ENCODE assay signal across 13 cellular contexts in genomic region chr2:172558372-172558771, GRCh38. TPM values are rescaled to one million over a fixed set of nuclear protein-coding genes. Genes with fewer than 3 reads are reported as not detected.
DNase-seq lines count a peak whose midpoint lies in the region; ATAC-seq, FAIRE-seq and TF ChIP-seq lines count a peak whose summit lies in the region.
"Had no signal": no experiment of that assay in that cellular context is flagged by ENCODE, and none has a peak within 500 bp of the region (broad histone marks: within the 10 kb centered on the region; RNA-seq: fewer than 3 reads in every experiment).

No MANE protein-coding gene starts in this region.

- H3K4me3 ChIP-seq in MM.1S (ENCODE audit: low read length) (peak overlapping the region; percentile 86), GM12878 (peak overlapping the region; percentile 69)
- H3K4me3 ChIP-seq: right atrium auricular region, tibial nerve had no signal

- CTCF ChIA-PET in activated naive CD4-positive, alpha-beta T cell treated with anti-CD3 and anti-CD28 coated beads, Interleukin-2, amount 10 ng/mL, durations not matched to agents 7 days and 5 days (lab: Charles Lee) = interaction anchor here (0.6 kb wide), 1 partner anchor 153 kb away, joined by 4 read pairs; no protein-coding TSS in a partner anchor
- CTCF ChIA-PET in GM12878 (lab: Yijun Ruan, JAX) = no interaction called here

- TF ChIP-seq POLR2A in GM12878 (IDR thresholded peaks at IDR 0.05; ENCODE audit: low read depth, low read length) = no peak

- SMC1A ChIA-PET in GM12878 (lab: Charles Lee; ENCODE audit: uncharacterized antibody, unreplicated experiment) = interaction anchor here (1.8 kb wide), 1 partner anchor 39 kb away, joined by 3 read pairs; no protein-coding TSS in a partner anchor

- intact Hi-C loops in GM12878 (cut with micrococcal nuclease; ENCODE audit: unreplicated experiment) = no loop called here

- H3K9me2 ChIP-seq in MM.1S (replicated peaks; ENCODE audit: insufficient read depth, low read length) = no peaks in the 10 kb centered on the region

- H3K27ac Mint-ChIP-seq in activated naive CD4-positive, alpha-beta T cell treated with anti-CD3 and anti-CD28 coated beads, Interleukin-2, amount 10 ng/mL, durations not matched to agents 7 days and 5 days = no peak overlapping the region
- no peak overlapping the region for H3K27ac Mint-ChIP-seq in activated naive CD4-positive, alpha-beta T cell treated with anti-CD3 and anti-CD28 coated beads, Interleukin-2, amount 50 U/mL, for 72 hours
- H3K27ac Mint-ChIP-seq in stimulated activated effector memory CD8-positive, alpha-beta T cell treated with anti-CD3 and anti-CD28 coated beads, Interleukin-12 subunit alpha, Interleukin-12 subunit beta, amount 100 ng/mL, for 72 hours = no peak overlapping the region

- ATAC-seq in activated naive CD4-positive, alpha-beta T cell treated with anti-CD3 and anti-CD28 coated beads, Interleukin-2, amount 50 U/mL, for 72 hours = no peak
- ATAC-seq in GM12878 (no peak), HG02763 (IDR thresholded peaks at IDR 0.05; ENCODE audit: unreplicated experiment) (no peak), HG02623 (IDR thresholded peaks at IDR 0.05; ENCODE audit: unreplicated experiment) (no peak)
- no peak for ATAC-seq in stimulated activated effector memory CD8-positive, alpha-beta T cell treated with anti-CD3 and anti-CD28 coated beads, Interleukin-12 subunit alpha, Interleukin-12 subunit beta, amount 100 ng/mL, for 72 hours
- ATAC-seq: Right ventricle myocardium inferior had no signal

- POLR2A ChIA-PET in GM12878 (lab: Charles Lee) = interaction anchor here (0.7 kb wide), 1 partner anchor 28 kb away, joined by 3 read pairs; no protein-coding TSS in a partner anchor

- WGBS in GM12878 (ENCODE audit: insufficient coverage, insufficient replicate concordance, low lambda C conversion rate, missing lambda C conversion rate) = 84% methylated on average over 5 of the region's 5 CpGs

- peaks cover 9% of the 10 kb centered on the region; the same call in 1 of the 2 replicates for H3K36me3 ChIP-seq in MM.1S (replicated peaks; ENCODE audit: insufficient read depth, low read length)
- H3K36me3 ChIP-seq in GM12878 (ENCODE audit: control insufficient read depth in 2 of 2, insufficient read depth in 2 of 2, low read length in 1 of 2) = peaks cover 0 to 20% of the 10 kb centered on the region in 2 experiments; a peak in 2 of 4 replicates
- H3K36me3 ChIP-seq: right atrium auricular region had no signal

- RAD21 ChIA-PET in GM12878 (lab: Charles Lee; ENCODE audit: unreplicated experiment) = no interaction called here

- no peaks in the 10 kb centered on the region for H3K27me3 Mint-ChIP-seq in activated naive CD4-positive, alpha-beta T cell treated with anti-CD3 and anti-CD28 coated beads, Interleukin-2, amount 10 ng/mL, durations not matched to agents 7 days and 5 days

- peaks cover 52% of the 10 kb centered on the region for H3K4me1 Mint-ChIP-seq in activated naive CD4-positive, alpha-beta T cell treated with anti-CD3 and anti-CD28 coated beads, Interleukin-2, amount 10 ng/mL, durations not matched to agents 7 days and 5 days
- H3K4me1 Mint-ChIP-seq in stimulated activated effector memory CD8-positive, alpha-beta T cell treated with anti-CD3 and anti-CD28 coated beads, Interleukin-12 subunit alpha, Interleukin-12 subunit beta, amount 100 ng/mL, for 72 hours = peaks cover 36% of the 10 kb centered on the region

- TF ChIP-seq EP300 in GM12878 (IDR thresholded peaks at IDR 0.05; ENCODE audit: borderline replicate concordance in 1 of 2, control insufficient read depth in 1 of 2, low read depth in 2 of 2, low read length in 2 of 2) = no peak

- H4K20me1 ChIP-seq in MM.1S (ENCODE audit: insufficient read depth, low read length) (no peaks in the 10 kb centered on the region), GM12878 (ENCODE audit: control insufficient read depth, insufficient read depth) (peaks cover 4% of the 10 kb centered on the region; the same call in 1 of the 2 replicates)

- no peaks in the 10 kb centered on the region for H3K9me3 Mint-ChIP-seq in activated naive CD4-positive, alpha-beta T cell treated with anti-CD3 and anti-CD28 coated beads, Interleukin-2, amount 10 ng/mL, durations not matched to agents 7 days and 5 days
- H3K9me3 Mint-ChIP-seq in activated naive CD4-positive, alpha-beta T cell treated with anti-CD3 and anti-CD28 coated beads, Interleukin-2, amount 50 U/mL, for 72 hours = no peaks in the 10 kb centered on the region
- H3K9me3 Mint-ChIP-seq in stimulated activated effector memory CD8-positive, alpha-beta T cell treated with anti-CD3 and anti-CD28 coated beads, Interleukin-12 subunit alpha, Interleukin-12 subunit beta, amount 100 ng/mL, for 72 hours = no peaks in the 10 kb centered on the region

- H3K27ac ChIP-seq in MM.1S (ENCODE audit: low read length) (peak overlapping the region; percentile 90), GM12878 (ENCODE audit: control insufficient read depth, insufficient read depth) (no peak overlapping the region)
- H3K27ac ChIP-seq: right atrium auricular region, tibial nerve had no signal

- peaks cover 98% of the 10 kb centered on the region for H3K79me2 ChIP-seq in MM.1S (ENCODE audit: low read length)
- H3K79me2 ChIP-seq in GM12878 (ENCODE audit: control insufficient read depth, insufficient read depth, low read length) = peaks cover 79% of the 10 kb centered on the region

- H3K4me2 ChIP-seq in MM.1S (ENCODE audit: low read depth, low read length) = peak overlapping the region; percentile 82
- peak overlapping the region; percentile 72 for H3K4me2 ChIP-seq in GM12878 (ENCODE audit: control insufficient read depth, insufficient read depth)

- no peak for DNase-seq in activated naive CD4-positive, alpha-beta T cell treated with anti-CD3 and anti-CD28 coated beads, Interleukin-2, amount 10 ng/mL, durations not matched to agents 7 days and 5 days
- no peak for DNase-seq in activated naive CD4-positive, alpha-beta T cell treated with anti-CD3 and anti-CD28 coated beads, Interleukin-2, amount 50 U/mL, for 72 hours (ENCODE audit: low spot score in 2 of 2)
- DNase-seq in MM.1S (peak; percentile 36), GM12878 (ENCODE audit: low read depth, low spot score) (no peak), superior temporal gyrus (ENCODE audit: extremely low spot score) (no peak)
- DNase-seq in stimulated activated effector memory CD8-positive, alpha-beta T cell treated with anti-CD3 and anti-CD28 coated beads, Interleukin-12 subunit alpha, Interleukin-12 subunit beta, amount 100 ng/mL, for 72 hours (ENCODE audit: low spot score in 2 of 2) = no peak
- DNase-seq: aorta, NCI-H345 had no signal

- H3K4me1 ChIP-seq in MM.1S (ENCODE audit: low read length) (peaks cover 42% of the 10 kb centered on the region), GM12878 (ENCODE audit: control insufficient read depth, insufficient read depth, low read length) (peaks cover 6% of the 10 kb centered on the region)

- H3K36me3 Mint-ChIP-seq in activated naive CD4-positive, alpha-beta T cell treated with anti-CD3 and anti-CD28 coated beads, Interleukin-2, amount 10 ng/mL, durations not matched to agents 7 days and 5 days = peaks cover 62% of the 10 kb centered on the region
- H3K36me3 Mint-ChIP-seq in activated naive CD4-positive, alpha-beta T cell treated with anti-CD3 and anti-CD28 coated beads, Interleukin-2, amount 50 U/mL, for 72 hours = peaks cover 10 to 68% of the 10 kb centered on the region in 2 donors
- H3K36me3 Mint-ChIP-seq in stimulated activated effector memory CD8-positive, alpha-beta T cell treated with anti-CD3 and anti-CD28 coated beads, Interleukin-12 subunit alpha, Interleukin-12 subunit beta, amount 100 ng/mL, for 72 hours = peaks cover 83% of the 10 kb centered on the region

- TF ChIP-seq CTCF in MM.1S (IDR thresholded peaks at IDR 0.05; ENCODE audit: low read length) = no peak
- no peak for TF ChIP-seq CTCF in GM12878 (IDR thresholded peaks at IDR 0.05 in 2 of 3, conservative IDR thresholded peaks at IDR 0.05 in 1 of 3; ENCODE audit: control insufficient read depth in 2 of 3, extremely low read depth in 1 of 3, insufficient read depth in 1 of 3, low read depth in 3 of 3, low read length in 3 of 3)

- H3K27me3 ChIP-seq in MM.1S (replicated peaks; ENCODE audit: insufficient read depth, low read length) (no peaks in the 10 kb centered on the region), GM12878 (replicated peaks in 1 of 2; ENCODE audit: control insufficient read depth in 2 of 2, insufficient read depth in 2 of 2, low read length in 1 of 2) (no peaks in the 10 kb centered on the region)
- H3K27me3 ChIP-seq: right atrium auricular region, tibial nerve had no signal

- no peak for TF ChIP-seq RAD21 in GM12878 (IDR thresholded peaks at IDR 0.05; ENCODE audit: insufficient read depth, low read depth, low read length)

- no peaks in the 10 kb centered on the region for H3K9me3 ChIP-seq in MM.1S (replicated peaks; ENCODE audit: insufficient read depth, low read length)
- no peaks in the 10 kb centered on the region for H3K9me3 ChIP-seq in GM12878 (replicated peaks; ENCODE audit: control insufficient read depth, insufficient read depth, low read length)
- H3K9me3 ChIP-seq: right atrium auricular region, tibial nerve had no signal

- peak overlapping the region; percentile 90 for H3K4me3 Mint-ChIP-seq in activated naive CD4-positive, alpha-beta T cell treated with anti-CD3 and anti-CD28 coated beads, Interleukin-2, amount 10 ng/mL, durations not matched to agents 7 days and 5 days
- peak overlapping the region; percentile 93 for H3K4me3 Mint-ChIP-seq in stimulated activated effector memory CD8-positive, alpha-beta T cell treated with anti-CD3 and anti-CD28 coated beads, Interleukin-12 subunit alpha, Interleukin-12 subunit beta, amount 100 ng/mL, for 72 hours

- BruUV-seq in GM12878 (replicated peaks; lab: Mats Ljungman, UMichigan) = no TSS peak

- H3K9ac ChIP-seq in MM.1S (ENCODE audit: low read length) (peak overlapping the region; percentile 84), GM12878 (ENCODE audit: control insufficient read depth, insufficient read depth, low read length) (no peak overlapping the region)

- no peak for FAIRE-seq in GM12878 (lab: Jason Lieb, UNC)

- in situ Hi-C loops in GM12878 (cut with MboI) = loop anchor here (25.0 kb wide), 1 partner anchor 1621 kb away; the partner anchor contains the start of gene GORASP2

- no peak overlapping the region for H2AFZ ChIP-seq in MM.1S (ENCODE audit: low read length)
- H2AFZ ChIP-seq in GM12878 (ENCODE audit: control insufficient read depth, low read depth, low read length) = no peak overlapping the region

- peaks cover 63% of the 10 kb centered on the region for H3F3A ChIP-seq in MM.1S (ENCODE audit: insufficient read depth, low read length)

RNA-seq across cellular contexts. Expression of gene PDK1, which starts 2.5 kb away (rescaled TPM):
- 10 to 100 TPM; 20.2 to 77.2 TPM for total RNA-seq in activated naive CD4-positive, alpha-beta T cell treated with anti-CD3 and anti-CD28 coated beads, Interleukin-2, amount 50 U/mL, for 72 hours
- 154 and 170 TPM in 2 replicates for total RNA-seq in GM12878 (2013; cell fraction: nucleolus; rRNA removed)
- total RNA-seq in GM12878 (2014; rRNA removed) (16.2 and 18.1 TPM in 2 replicates), GM12878 (2014; rRNA removed; fragmentation: Illumina TruSeq; extraction: Trizol) (12.4 and 13.2 TPM in 2 replicates), GM12878 (2021) (18.3 and 20.1 TPM in 2 replicates)
- polyA plus RNA-seq in GM12878 (2011; ENCODE audit: low read depth) = 11.0 TPM
- polyA plus RNA-seq in GM12878 (2011; rRNA removed) (128 and 153 TPM in 2 replicates), GM12878 (2014; fragmentation: Illumina TruSeq; extraction: Trizol) (18.1 and 25.1 TPM in 2 replicates), GM12878 (2014; fragmentation: Nextera tagmentation; extraction: Ambion mirVana) (1 to 10 TPM; 5.3 to 5.4 TPM), GM12878 (2014; rRNA removed) (16.4 and 18.0 TPM in 2 replicates), GM12878 (2016; fragmentation: Nextera tagmentation; extraction: Ambion mirVana) (10 to 100 TPM; 17.8 to 19.3 TPM)
- polyA plus RNA-seq in GM12878 (2011; cell fraction: cytosol; rRNA removed) = 44.5 and 50.8 TPM in 2 replicates
- polyA plus RNA-seq in GM12878 (2011; cell fraction: nucleus; rRNA removed) = 51.3 and 91.3 TPM in 2 replicates
- 20.6 and 29.7 TPM in 2 replicates for polyA plus RNA-seq in GM12878 (2012)
- 167 and 188 TPM in 2 replicates for polyA minus RNA-seq in GM12878 (2011; rRNA and poly(A)+ RNA removed)
- 40.9 and 41.5 TPM in 2 replicates for polyA minus RNA-seq in GM12878 (2011; cell fraction: cytosol; rRNA and poly(A)+ RNA removed)
- polyA minus RNA-seq in GM12878 (2011; cell fraction: nucleus; rRNA and poly(A)+ RNA removed) = 54.4 and 55.0 TPM in 2 replicates
